ENCODE assay signal across 7 cellular contexts in genomic region chr22:29205598-29206371, GRCh38. TPM values are rescaled to one million over a fixed set of nuclear protein-coding genes. Genes with fewer than 3 reads are reported as not detected.
A peak's percentile ranks its signal among the peaks of the same experiment; 100 is the strongest.
DNase-seq lines count a peak whose midpoint lies in the region; ATAC-seq and TF ChIP-seq lines count a peak whose summit lies in the region.

EMID1 (plus strand) TSS chr22:29205896; CDS start chr22:29206039, 143 bp downstream.

- H4K20me1 ChIP-seq in smooth muscle cell (ENCODE audit: low read depth), result no peaks in the 10 kb centered on the region

- H3F3A ChIP-seq in smooth muscle cell (ENCODE audit: low read depth), result peaks cover 9% of the 10 kb centered on the region

- H3K36me3 ChIP-seq in ES-I3 (ENCODE audit: insufficient read depth, low read length) (no peaks in the 10 kb centered on the region), HUES6 (ENCODE audit: control insufficient read depth, insufficient read depth, low read length) (no peaks in the 10 kb centered on the region), smooth muscle cell (ENCODE audit: low read depth) (no peaks in the 10 kb centered on the region)

- WGBS in smooth muscle cell (ENCODE audit: low lambda C conversion rate), result 5% methylated on average over 37 of the region's 90 CpGs

- H3K4me3 ChIP-seq in HUES6 (ENCODE audit: low read depth, low read length) (peak within 1 kb of the TSS; percentile 84), iPS-18c (ENCODE audit: insufficient read depth, low read depth, low read length) (peak within 1 kb of the TSS; percentile 86), smooth muscle cell (peak within 1 kb of the TSS; percentile 62)

- H3K4me1 ChIP-seq in ES-I3 (ENCODE audit: insufficient read depth, low read length) (peaks cover 16% of the 10 kb centered on the region; the same call in 1 of the 2 replicates), HUES6 (ENCODE audit: control insufficient read depth, insufficient read depth, low read length) (peaks cover 32% of the 10 kb centered on the region; the same call in 1 of the 2 replicates), smooth muscle cell (ENCODE audit: low read depth) (peaks cover 6% of the 10 kb centered on the region)

- peak; percentile 6 for DNase-seq in amniotic epithelial cell (ENCODE audit: low read depth)
- DNase-seq in smooth muscle cell (lab: John Stamatoyannopoulos, UW; ENCODE audit: unreplicated experiment), result peak; percentile 10
- no peak for DNase-seq in SIG-M5 treated with dmso at 0.1 percent for 504 hours (lab: John Stamatoyannopoulos, UW; ENCODE audit: unreplicated experiment)

- H3K9me3 ChIP-seq in ES-I3 (ENCODE audit: control insufficient read depth, insufficient read depth, low read length) (no peaks in the 10 kb centered on the region), HUES6 (ENCODE audit: control insufficient read depth, insufficient read depth, low read depth, low read length) (no peaks in the 10 kb centered on the region), iPS-18c (ENCODE audit: control insufficient read depth, insufficient read depth, low read length) (no peaks in the 10 kb centered on the region), smooth muscle cell (replicated peaks; ENCODE audit: low read depth) (no peaks in the 10 kb centered on the region)

- H3K27me3 ChIP-seq in HUES6 (ENCODE audit: control insufficient read depth, insufficient read depth, low read length) (no peaks in the 10 kb centered on the region), smooth muscle cell (ENCODE audit: low read depth) (no peaks in the 10 kb centered on the region)

- TF ChIP-seq CTCF in smooth muscle cell (IDR thresholded peaks at IDR 0.05; ENCODE audit: borderline replicate concordance, insufficient read depth, poor library complexity, severe bottlenecking), result no peak

- H3K4me2 ChIP-seq in smooth muscle cell, result peak within 1 kb of the TSS; percentile 95

- H3K27ac ChIP-seq in HUES6 (ENCODE audit: low read depth, low read length), result no peak within 1 kb of the TSS
- H3K27ac ChIP-seq in smooth muscle cell (ENCODE audit: low read depth), result no peak within 1 kb of the TSS

- peak within 1 kb of the TSS; percentile 82 for H2AFZ ChIP-seq in smooth muscle cell (ENCODE audit: low read depth)

- H3K79me2 ChIP-seq in smooth muscle cell (ENCODE audit: low read depth), result no peaks in the 10 kb centered on the region

- H3K9ac ChIP-seq in ES-I3 (ENCODE audit: low read depth, low read length) (peak within 1 kb of the TSS; percentile 85), HUES6 (ENCODE audit: low read length) (peak within 1 kb of the TSS; percentile 46), smooth muscle cell (ENCODE audit: low read depth) (no peak within 1 kb of the TSS)

- ATAC-seq in HG03045 (IDR thresholded peaks at IDR 0.05; ENCODE audit: unreplicated experiment), result no peak

RNA-seq across cellular contexts. Expression of gene EMID1, which starts in this region (rescaled TPM):
- 1.1 and 1.9 TPM in 2 replicates for total RNA-seq in smooth muscle cell
- polyA plus RNA-seq in smooth muscle cell, result 2.7 and 3.9 TPM in 2 replicates
